Comparison of ENCODE assay signal across 1 cellular context in the genomic region with DNA sequence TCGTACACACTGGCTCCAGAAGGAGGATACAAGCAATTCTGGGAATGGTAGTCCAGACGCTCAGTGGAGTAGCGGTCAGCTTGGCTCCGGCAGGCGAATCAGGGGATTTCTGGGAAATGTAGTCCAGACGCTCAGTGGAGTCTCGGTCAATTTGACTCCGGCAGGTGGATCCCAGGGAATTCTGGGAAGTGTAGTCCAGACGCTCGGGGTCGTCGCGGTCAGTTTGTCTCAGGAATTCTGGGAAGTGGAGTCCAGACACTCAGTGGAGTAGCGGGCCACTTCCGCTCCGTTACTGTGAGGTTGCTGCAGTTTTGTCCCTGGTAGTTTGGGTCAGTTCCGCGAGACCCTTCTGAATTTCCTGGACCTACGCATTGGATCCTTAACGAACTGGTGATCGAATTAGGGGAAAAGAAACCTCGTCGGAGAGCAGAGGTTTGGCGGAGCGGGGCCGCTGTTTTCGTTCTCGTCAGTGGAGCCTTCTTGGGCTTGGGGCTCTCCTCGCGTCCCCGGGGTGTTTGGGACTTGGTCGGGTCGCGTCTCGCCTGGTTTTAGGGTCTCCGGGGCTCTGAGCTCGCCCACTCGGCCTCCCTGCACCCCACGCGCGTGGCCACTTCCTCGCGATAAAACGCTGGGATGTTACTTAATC.
A peak's percentile ranks its signal among the peaks of the same experiment; 100 is the strongest.
TF ChIP-seq lines count a peak whose summit lies in the region.

A gene (plus strand): TSS at position 262 of the 646 bp plus-strand sequence. CDS start 2,429 bp downstream, outside the sequence.

TF ChIP-seq in K562, 482 proteins besides CTCF, POLR2A, EP300 and RAD21 (continued from another document and continues in another):
- TF ChIP-seq, protein P1, sequence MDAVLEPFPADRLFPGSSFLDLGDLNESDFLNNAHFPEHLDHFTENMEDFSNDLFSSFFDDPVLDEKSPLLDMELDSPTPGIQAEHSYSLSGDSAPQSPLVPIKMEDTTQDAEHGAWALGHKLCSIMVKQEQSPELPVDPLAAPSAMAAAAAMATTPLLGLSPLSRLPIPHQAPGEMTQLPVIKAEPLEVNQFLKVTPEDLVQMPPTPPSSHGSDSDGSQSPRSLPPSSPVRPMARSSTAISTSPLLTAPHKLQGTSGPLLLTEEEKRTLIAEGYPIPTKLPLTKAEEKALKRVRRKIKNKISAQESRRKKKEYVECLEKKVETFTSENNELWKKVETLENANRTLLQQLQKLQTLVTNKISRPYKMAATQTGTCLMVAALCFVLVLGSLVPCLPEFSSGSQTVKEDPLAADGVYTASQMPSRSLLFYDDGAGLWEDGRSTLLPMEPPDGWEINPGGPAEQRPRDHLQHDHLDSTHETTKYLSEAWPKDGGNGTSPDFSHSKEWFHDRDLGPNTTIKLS (IDR thresholded peaks at IDR 0.05; ENCODE audit: borderline replicate concordance, low read depth) = peak; percentile 93
- peak; percentile 79 for TF ChIP-seq ATF7 (IDR thresholded peaks at IDR 0.05)
- TF ChIP-seq, protein P2, sequence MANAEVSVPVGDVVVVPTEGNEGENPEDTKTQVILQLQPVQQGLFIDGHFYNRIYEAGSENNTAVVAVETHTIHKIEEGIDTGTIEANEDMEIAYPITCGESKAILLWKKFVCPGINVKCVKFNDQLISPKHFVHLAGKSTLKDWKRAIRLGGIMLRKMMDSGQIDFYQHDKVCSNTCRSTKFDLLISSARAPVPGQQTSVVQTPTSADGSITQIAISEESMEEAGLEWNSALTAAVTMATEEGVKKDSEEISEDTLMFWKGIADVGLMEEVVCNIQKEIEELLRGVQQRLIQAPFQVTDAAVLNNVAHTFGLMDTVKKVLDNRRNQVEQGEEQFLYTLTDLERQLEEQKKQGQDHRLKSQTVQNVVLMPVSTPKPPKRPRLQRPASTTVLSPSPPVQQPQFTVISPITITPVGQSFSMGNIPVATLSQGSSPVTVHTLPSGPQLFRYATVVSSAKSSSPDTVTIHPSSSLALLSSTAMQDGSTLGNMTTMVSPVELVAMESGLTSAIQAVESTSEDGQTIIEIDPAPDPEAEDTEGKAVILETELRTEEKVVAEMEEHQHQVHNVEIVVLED (CRISPR knock-in tag; IDR thresholded peaks at IDR 0.05) = peak; percentile 70
- peak; percentile 53; the same call in 1 of the 2 replicates for TF ChIP-seq KLF6 (CRISPR knock-in tag; IDR thresholded peaks at IDR 0.05; ENCODE audit: borderline replicate concordance)
- TF ChIP-seq, protein P3, sequence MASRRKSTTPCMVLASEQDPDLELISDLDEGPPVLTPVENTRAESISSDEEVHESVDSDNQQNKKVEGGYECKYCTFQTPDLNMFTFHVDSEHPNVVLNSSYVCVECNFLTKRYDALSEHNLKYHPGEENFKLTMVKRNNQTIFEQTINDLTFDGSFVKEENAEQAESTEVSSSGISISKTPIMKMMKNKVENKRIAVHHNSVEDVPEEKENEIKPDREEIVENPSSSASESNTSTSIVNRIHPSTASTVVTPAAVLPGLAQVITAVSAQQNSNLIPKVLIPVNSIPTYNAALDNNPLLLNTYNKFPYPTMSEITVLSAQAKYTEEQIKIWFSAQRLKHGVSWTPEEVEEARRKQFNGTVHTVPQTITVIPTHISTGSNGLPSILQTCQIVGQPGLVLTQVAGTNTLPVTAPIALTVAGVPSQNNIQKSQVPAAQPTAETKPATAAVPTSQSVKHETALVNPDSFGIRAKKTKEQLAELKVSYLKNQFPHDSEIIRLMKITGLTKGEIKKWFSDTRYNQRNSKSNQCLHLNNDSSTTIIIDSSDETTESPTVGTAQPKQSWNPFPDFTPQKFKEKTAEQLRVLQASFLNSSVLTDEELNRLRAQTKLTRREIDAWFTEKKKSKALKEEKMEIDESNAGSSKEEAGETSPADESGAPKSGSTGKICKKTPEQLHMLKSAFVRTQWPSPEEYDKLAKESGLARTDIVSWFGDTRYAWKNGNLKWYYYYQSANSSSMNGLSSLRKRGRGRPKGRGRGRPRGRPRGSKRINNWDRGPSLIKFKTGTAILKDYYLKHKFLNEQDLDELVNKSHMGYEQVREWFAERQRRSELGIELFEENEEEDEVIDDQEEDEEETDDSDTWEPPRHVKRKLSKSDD (conservative IDR thresholded peaks at IDR 0.05; ENCODE audit: low read length) = no peak
- peak; percentile 86; the same call in 1 of the 2 replicates for TF ChIP-seq ZNF175 (CRISPR knock-in tag; IDR thresholded peaks at IDR 0.05; ENCODE audit: low read depth)
- TF ChIP-seq, protein P4, sequence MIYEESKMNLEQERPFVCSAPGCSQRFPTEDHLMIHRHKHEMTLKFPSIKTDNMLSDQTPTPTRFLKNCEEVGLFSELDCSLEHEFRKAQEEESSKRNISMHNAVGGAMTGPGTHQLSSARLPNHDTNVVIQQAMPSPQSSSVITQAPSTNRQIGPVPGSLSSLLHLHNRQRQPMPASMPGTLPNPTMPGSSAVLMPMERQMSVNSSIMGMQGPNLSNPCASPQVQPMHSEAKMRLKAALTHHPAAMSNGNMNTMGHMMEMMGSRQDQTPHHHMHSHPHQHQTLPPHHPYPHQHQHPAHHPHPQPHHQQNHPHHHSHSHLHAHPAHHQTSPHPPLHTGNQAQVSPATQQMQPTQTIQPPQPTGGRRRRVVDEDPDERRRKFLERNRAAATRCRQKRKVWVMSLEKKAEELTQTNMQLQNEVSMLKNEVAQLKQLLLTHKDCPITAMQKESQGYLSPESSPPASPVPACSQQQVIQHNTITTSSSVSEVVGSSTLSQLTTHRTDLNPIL (CRISPR knock-in tag; IDR thresholded peaks at IDR 0.05) = no peak
- 0 out of 2 replicates have a peak, but pooled peaks have one; percentile 30 for TF ChIP-seq MEF2D (tag; conservative IDR thresholded peaks at IDR 0.05; ENCODE audit: low read depth)
- 0 out of 2 replicates have a peak, but pooled peaks have one; percentile 25 for TF ChIP-seq ZFX (CRISPR knock-in tag; IDR thresholded peaks at IDR 0.05)
- TF ChIP-seq SMC3 (conservative IDR thresholded peaks at IDR 0.05; ENCODE audit: insufficient read depth, low read depth, low read length) = 0 out of 2 replicates have a peak, but pooled peaks have one; percentile 1
- TF ChIP-seq SIN3A (IDR thresholded peaks at IDR 0.05; ENCODE audit: borderline replicate concordance in 2 of 2, control insufficient read depth in 1 of 2, low read depth in 2 of 2, low read length in 2 of 2) = peak in 1 of 2 experiments; percentile 87; a peak in 1 of 4 replicates
- TF ChIP-seq SP1 (CRISPR knock-in tag; IDR thresholded peaks at IDR 0.05) = 0 out of 2 replicates have a peak, but pooled peaks have one; percentile 46
- peak; percentile 54 for TF ChIP-seq MYC (IDR thresholded peaks at IDR 0.05; ENCODE audit: low read depth, low read length)
- no peak for TF ChIP-seq MYC (CRISPR knock-in tag; IDR thresholded peaks at IDR 0.05; ENCODE audit: borderline replicate concordance, low read depth)
- no peak for TF ChIP-seq KLF10 (CRISPR knock-in tag; IDR thresholded peaks at IDR 0.05)
- TF ChIP-seq EP400 (IDR thresholded peaks at IDR 0.05) = peak; percentile 46; the same call in 1 of the 2 replicates
- TF ChIP-seq NR2C1 (IDR thresholded peaks at IDR 0.05) = peak; percentile 96
- peak; percentile 99 for TF ChIP-seq NR2C1 (tag; IDR thresholded peaks at IDR 0.05)
- no peak for TF ChIP-seq MYBL2 (IDR thresholded peaks at IDR 0.05; ENCODE audit: low read depth)
- no peak for TF ChIP-seq MYBL2 (CRISPR knock-in tag; IDR thresholded peaks at IDR 0.05; ENCODE audit: borderline replicate concordance)
- TF ChIP-seq, protein P5, sequence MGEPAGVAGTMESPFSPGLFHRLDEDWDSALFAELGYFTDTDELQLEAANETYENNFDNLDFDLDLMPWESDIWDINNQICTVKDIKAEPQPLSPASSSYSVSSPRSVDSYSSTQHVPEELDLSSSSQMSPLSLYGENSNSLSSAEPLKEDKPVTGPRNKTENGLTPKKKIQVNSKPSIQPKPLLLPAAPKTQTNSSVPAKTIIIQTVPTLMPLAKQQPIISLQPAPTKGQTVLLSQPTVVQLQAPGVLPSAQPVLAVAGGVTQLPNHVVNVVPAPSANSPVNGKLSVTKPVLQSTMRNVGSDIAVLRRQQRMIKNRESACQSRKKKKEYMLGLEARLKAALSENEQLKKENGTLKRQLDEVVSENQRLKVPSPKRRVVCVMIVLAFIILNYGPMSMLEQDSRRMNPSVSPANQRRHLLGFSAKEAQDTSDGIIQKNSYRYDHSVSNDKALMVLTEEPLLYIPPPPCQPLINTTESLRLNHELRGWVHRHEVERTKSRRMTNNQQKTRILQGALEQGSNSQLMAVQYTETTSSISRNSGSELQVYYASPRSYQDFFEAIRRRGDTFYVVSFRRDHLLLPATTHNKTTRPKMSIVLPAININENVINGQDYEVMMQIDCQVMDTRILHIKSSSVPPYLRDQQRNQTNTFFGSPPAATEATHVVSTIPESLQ (CRISPR knock-in tag; IDR thresholded peaks at IDR 0.05) = no peak
- TF ChIP-seq, protein P6, sequence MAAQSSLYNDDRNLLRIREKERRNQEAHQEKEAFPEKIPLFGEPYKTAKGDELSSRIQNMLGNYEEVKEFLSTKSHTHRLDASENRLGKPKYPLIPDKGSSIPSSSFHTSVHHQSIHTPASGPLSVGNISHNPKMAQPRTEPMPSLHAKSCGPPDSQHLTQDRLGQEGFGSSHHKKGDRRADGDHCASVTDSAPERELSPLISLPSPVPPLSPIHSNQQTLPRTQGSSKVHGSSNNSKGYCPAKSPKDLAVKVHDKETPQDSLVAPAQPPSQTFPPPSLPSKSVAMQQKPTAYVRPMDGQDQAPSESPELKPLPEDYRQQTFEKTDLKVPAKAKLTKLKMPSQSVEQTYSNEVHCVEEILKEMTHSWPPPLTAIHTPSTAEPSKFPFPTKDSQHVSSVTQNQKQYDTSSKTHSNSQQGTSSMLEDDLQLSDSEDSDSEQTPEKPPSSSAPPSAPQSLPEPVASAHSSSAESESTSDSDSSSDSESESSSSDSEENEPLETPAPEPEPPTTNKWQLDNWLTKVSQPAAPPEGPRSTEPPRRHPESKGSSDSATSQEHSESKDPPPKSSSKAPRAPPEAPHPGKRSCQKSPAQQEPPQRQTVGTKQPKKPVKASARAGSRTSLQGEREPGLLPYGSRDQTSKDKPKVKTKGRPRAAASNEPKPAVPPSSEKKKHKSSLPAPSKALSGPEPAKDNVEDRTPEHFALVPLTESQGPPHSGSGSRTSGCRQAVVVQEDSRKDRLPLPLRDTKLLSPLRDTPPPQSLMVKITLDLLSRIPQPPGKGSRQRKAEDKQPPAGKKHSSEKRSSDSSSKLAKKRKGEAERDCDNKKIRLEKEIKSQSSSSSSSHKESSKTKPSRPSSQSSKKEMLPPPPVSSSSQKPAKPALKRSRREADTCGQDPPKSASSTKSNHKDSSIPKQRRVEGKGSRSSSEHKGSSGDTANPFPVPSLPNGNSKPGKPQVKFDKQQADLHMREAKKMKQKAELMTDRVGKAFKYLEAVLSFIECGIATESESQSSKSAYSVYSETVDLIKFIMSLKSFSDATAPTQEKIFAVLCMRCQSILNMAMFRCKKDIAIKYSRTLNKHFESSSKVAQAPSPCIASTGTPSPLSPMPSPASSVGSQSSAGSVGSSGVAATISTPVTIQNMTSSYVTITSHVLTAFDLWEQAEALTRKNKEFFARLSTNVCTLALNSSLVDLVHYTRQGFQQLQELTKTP (IDR thresholded peaks at IDR 0.05; ENCODE audit: low read depth in 1 of 2, partially characterized antibody in 2 of 2) = peak in 1 of 2 experiments; percentile 98
- TF ChIP-seq ARID2 (IDR thresholded peaks at IDR 0.05) = no peak
- TF ChIP-seq MTA3 (IDR thresholded peaks at IDR 0.05; ENCODE audit: borderline replicate concordance) = peak; percentile 16; the same call in 1 of the 2 replicates
- TF ChIP-seq FOSL1 (tag; conservative IDR thresholded peaks at IDR 0.05) = 0 out of 2 replicates have a peak, but pooled peaks have one; percentile 5
- TF ChIP-seq, protein P7, sequence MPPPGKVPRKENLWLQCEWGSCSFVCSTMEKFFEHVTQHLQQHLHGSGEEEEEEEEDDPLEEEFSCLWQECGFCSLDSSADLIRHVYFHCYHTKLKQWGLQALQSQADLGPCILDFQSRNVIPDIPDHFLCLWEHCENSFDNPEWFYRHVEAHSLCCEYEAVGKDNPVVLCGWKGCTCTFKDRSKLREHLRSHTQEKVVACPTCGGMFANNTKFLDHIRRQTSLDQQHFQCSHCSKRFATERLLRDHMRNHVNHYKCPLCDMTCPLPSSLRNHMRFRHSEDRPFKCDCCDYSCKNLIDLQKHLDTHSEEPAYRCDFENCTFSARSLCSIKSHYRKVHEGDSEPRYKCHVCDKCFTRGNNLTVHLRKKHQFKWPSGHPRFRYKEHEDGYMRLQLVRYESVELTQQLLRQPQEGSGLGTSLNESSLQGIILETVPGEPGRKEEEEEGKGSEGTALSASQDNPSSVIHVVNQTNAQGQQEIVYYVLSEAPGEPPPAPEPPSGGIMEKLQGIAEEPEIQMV (tag; conservative IDR thresholded peaks at IDR 0.05; ENCODE audit: low read depth) = no peak; the same call in 1 of the 2 replicates
- TF ChIP-seq, protein P8, sequence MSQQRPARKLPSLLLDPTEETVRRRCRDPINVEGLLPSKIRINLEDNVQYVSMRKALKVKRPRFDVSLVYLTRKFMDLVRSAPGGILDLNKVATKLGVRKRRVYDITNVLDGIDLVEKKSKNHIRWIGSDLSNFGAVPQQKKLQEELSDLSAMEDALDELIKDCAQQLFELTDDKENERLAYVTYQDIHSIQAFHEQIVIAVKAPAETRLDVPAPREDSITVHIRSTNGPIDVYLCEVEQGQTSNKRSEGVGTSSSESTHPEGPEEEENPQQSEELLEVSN (IDR thresholded peaks at IDR 0.05; ENCODE audit: borderline replicate concordance in 1 of 2, extremely low read depth in 1 of 2, insufficient read depth in 1 of 2, insufficient read length in 1 of 2, low read depth in 1 of 2, low read length in 1 of 2, poor library complexity in 1 of 2, severe bottlenecking in 1 of 2) = no peak
- TF ChIP-seq, protein P9, sequence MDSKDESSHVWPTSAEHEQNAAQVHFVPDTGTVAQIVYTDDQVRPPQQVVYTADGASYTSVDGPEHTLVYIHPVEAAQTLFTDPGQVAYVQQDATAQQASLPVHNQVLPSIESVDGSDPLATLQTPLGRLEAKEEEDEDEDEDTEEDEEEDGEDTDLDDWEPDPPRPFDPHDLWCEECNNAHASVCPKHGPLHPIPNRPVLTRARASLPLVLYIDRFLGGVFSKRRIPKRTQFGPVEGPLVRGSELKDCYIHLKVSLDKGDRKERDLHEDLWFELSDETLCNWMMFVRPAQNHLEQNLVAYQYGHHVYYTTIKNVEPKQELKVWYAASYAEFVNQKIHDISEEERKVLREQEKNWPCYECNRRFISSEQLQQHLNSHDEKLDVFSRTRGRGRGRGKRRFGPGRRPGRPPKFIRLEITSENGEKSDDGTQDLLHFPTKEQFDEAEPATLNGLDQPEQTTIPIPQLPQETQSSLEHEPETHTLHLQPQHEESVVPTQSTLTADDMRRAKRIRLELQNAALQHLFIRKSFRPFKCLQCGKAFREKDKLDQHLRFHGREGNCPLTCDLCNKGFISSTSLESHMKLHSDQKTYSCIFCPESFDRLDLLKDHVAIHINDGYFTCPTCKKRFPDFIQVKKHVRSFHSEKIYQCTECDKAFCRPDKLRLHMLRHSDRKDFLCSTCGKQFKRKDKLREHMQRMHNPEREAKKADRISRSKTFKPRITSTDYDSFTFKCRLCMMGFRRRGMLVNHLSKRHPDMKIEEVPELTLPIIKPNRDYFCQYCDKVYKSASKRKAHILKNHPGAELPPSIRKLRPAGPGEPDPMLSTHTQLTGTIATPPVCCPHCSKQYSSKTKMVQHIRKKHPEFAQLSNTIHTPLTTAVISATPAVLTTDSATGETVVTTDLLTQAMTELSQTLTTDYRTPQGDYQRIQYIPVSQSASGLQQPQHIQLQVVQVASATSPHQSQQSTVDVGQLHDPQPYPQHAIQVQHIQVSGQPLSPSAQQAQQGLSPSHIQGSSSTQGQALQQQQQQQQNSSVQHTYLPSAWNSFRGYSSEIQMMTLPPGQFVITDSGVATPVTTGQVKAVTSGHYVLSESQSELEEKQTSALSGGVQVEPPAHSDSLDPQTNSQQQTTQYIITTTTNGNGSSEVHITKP (IDR thresholded peaks at IDR 0.05; ENCODE audit: partially characterized antibody) = peak; percentile 63
- TF ChIP-seq TEAD4 (IDR thresholded peaks at IDR 0.05; ENCODE audit: low read length) = 0 out of 2 replicates have a peak, but pooled peaks have one; percentile 18
- TF ChIP-seq TEAD4 (CRISPR knock-in tag; IDR thresholded peaks at IDR 0.05; ENCODE audit: borderline replicate concordance) = no peak
- no peak; the same call in 1 of the 2 replicates for TF ChIP-seq ZFPM2 (CRISPR knock-in tag; IDR thresholded peaks at IDR 0.05)
- no peak for TF ChIP-seq NFYB (IDR thresholded peaks at IDR 0.05; ENCODE audit: extremely low read depth, insufficient read length)
- TF ChIP-seq ZEB2 (IDR thresholded peaks at IDR 0.05) = no peak
